Comparison of ENCODE assay signal across 12 cellular contexts in the genomic region with DNA sequence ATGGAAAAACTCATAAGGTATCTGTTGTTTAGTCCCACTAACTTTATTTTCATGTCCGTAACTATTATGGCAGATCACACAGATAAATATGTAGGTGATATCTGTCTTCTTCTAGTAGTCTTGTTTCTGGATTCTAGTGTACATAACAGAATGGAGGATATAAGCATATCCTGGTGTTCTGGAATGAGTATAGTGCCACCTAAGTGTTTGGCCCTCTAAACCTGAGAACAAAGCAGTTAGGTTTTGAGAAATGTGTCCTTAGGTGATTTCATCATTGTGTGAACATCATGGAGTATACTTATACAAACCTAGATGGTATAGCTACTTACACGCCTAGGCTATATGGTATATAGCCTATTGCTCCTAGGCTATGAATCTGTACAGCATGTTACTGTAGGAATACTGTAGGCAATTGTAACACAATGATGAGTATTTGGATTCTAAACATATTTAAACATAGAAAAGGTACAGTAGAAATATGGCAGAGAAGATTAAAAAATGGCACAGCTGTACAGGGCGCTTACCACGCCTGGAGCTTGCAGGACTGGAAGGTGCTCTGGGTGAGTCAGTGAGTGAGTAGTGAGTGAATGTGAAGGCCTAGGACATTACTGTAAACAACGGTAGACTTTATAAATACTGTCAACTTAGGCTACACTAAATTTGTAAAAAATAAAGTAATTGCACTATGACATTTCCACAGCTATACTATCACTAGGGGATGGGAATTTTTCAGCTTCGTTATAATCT.
DNase-seq lines count a peak whose midpoint lies in the region; ATAC-seq, FAIRE-seq and TF ChIP-seq lines count a peak whose summit lies in the region.
"Had no signal": no experiment of that assay in that cellular context is flagged by ENCODE, and none has a peak within 500 bp of the region (broad histone marks: within the 10 kb centered on the region; RNA-seq: fewer than 3 reads in every experiment).

No MANE protein-coding gene starts in this region.

- H3K4me3 ChIP-seq in PC-3 (ENCODE audit: low read length) (no peak overlapping the region), psoas muscle (no peak overlapping the region)

- H2AFZ ChIP-seq in PC-3 (ENCODE audit: low read length), result no peak overlapping the region

- no TSS peak for BruUV-seq in PC-3 (replicated peaks; lab: Mats Ljungman, UMichigan)

- H3K9me3 ChIP-seq in PC-3 (ENCODE audit: low read length) (no peaks in the 10 kb centered on the region), psoas muscle (no peaks in the 10 kb centered on the region)
- H3K9me3 ChIP-seq: Caco-2 had no signal

- no peak overlapping the region for H3K4me2 ChIP-seq in PC-3 (ENCODE audit: low read length)

- TF ChIP-seq CTCF in PC-3 (conservative IDR thresholded peaks at IDR 0.05; ENCODE audit: low read depth, low read length), result no peak
- TF ChIP-seq CTCF in foreskin keratinocyte (conservative IDR thresholded peaks at IDR 0.05), result no peak
- no peak for TF ChIP-seq CTCF in psoas muscle (IDR thresholded peaks at IDR 0.05)

- no peak overlapping the region for H3K9ac ChIP-seq in PC-3 (ENCODE audit: low read length)

- no peaks in the 10 kb centered on the region for H3K79me2 ChIP-seq in PC-3 (ENCODE audit: low read length)

- peak; percentile 31 for DNase-seq in ELR (ENCODE audit: low read depth)
- peak; percentile 31 for DNase-seq in HCEC 1CT
- peak; percentile 25 for DNase-seq in PC-3
- peak; percentile 2 to 18 for DNase-seq in foreskin keratinocyte
- no peak for DNase-seq in 8988T
- DNase-seq in RCC 7860 (ENCODE audit: low spot score), result no peak
- no peak for DNase-seq in psoas muscle
- DNase-seq: Caco-2; CD8-positive, alpha-beta memory T cell; DND-41; GF-D8; IMR-90 had no signal

- no peaks in the 10 kb centered on the region for H3K4me1 ChIP-seq in PC-3 (ENCODE audit: insufficient read depth, low read length)
- peaks cover 9% of the 10 kb centered on the region for H3K4me1 ChIP-seq in foreskin keratinocyte
- no peaks in the 10 kb centered on the region for H3K4me1 ChIP-seq in psoas muscle
- H3K4me1 ChIP-seq: Caco-2 had no signal

- no peaks in the 10 kb centered on the region for H4K20me1 ChIP-seq in PC-3 (ENCODE audit: low read length)

- no peak for FAIRE-seq in RCC 7860 (lab: Jason Lieb, UNC)

- H3K36me3 ChIP-seq in PC-3 (ENCODE audit: low read depth, low read length) (no peaks in the 10 kb centered on the region), psoas muscle (ENCODE audit: insufficient read depth in 1 of 2, low read depth in 1 of 2) (no peaks in the 10 kb centered on the region)

- intact Hi-C loops in PC-3 (cut with micrococcal nuclease), result no loop called here
- intact Hi-C loops in psoas muscle (cut with DNase I), result no loop called here

- H3K27me3 ChIP-seq in PC-3 (ENCODE audit: low read length) (peaks cover 8% of the 10 kb centered on the region), foreskin keratinocyte (no peaks in the 10 kb centered on the region), psoas muscle (ENCODE audit: insufficient read depth in 3 of 3, low read length in 2 of 3) (no peaks in the 10 kb centered on the region)

- ATAC-seq in PC-3, result no peak
- ATAC-seq in foreskin keratinocyte, result peak; percentile 84
- no peak for ATAC-seq in psoas muscle

- WGBS in psoas muscle, 3 donors, result 78 to 81% (median 79%) methylated on average over 6 of the region's 6 CpGs

- CTCF ChIA-PET in PC-3 (lab: Charles Lee), result no interaction called here

- no peaks in the 10 kb centered on the region for H3F3A ChIP-seq in PC-3 (ENCODE audit: low read length, unreplicated experiment)

- POLR2A ChIA-PET in PC-3 (lab: Charles Lee; ENCODE audit: unreplicated experiment), result no interaction called here

- H3K27ac ChIP-seq in PC-3 (ENCODE audit: low read length) (no peak overlapping the region), foreskin keratinocyte (no peak overlapping the region), psoas muscle (no peak overlapping the region)

- H3K9me2 ChIP-seq in PC-3 (replicated peaks; ENCODE audit: low read length), result no peaks in the 10 kb centered on the region

Comparison
In these comparisons a context has a peak if more than half of its experiments do, and no peak if none do; other contexts are left out.
1. DNase-seq: peak in ELR (single experiment), HCEC 1CT (single experiment), PC-3 (single experiment) and foreskin keratinocyte (2 of 2); none in 8988T (single experiment), RCC 7860 (single experiment) and psoas muscle (0 of 2).